ENCODE assay signal across 17 cellular contexts in genomic region chr14:49512571-49512970, GRCh38.
"Had no signal": no experiment of that assay in that cellular context is flagged by ENCODE, and none has a peak within 500 bp of the region (broad histone marks: within the 10 kb centered on the region; RNA-seq: fewer than 3 reads in every experiment).

No MANE protein-coding gene starts in this region.

- H3K36me3 ChIP-seq: ascending aorta, cardiac muscle cell, esophagus squamous epithelium, pancreas, sigmoid colon, vagina had no signal

- H3K9me3 Mint-ChIP-seq: activated T-helper 1 cell treated with anti-CD3 and anti-CD28 coated beads, Interleukin-12 subunit alpha, Interleukin-12 subunit beta, Interleukin-2, Interleukin-4 antibody, amounts not matched to agents 30 ng/mL and 10 ng/mL and 1 ng/mL, durations not matched to agents 14 hours and 24 hours and 36 hours; stimulated activated effector memory CD8-positive, alpha-beta T cell treated with anti-CD3 and anti-CD28 coated beads, Interleukin-12 subunit alpha, Interleukin-12 subunit beta, amount 100 ng/mL, for 72 hours had no signal

- H3K9me3 ChIP-seq: ascending aorta, esophagus squamous epithelium, pancreas, vagina had no signal

- H3K27ac ChIP-seq: ascending aorta, cardiac muscle cell, esophagus squamous epithelium, pancreas, sigmoid colon, vagina had no signal

- H3K4me3 Mint-ChIP-seq: activated CD4-positive, alpha-beta T cell treated with anti-CD3 and anti-CD28 coated beads, Interleukin-2, amount 10 ng/mL, durations not matched to agents 24 days and 14 days; activated T-helper 1 cell treated with anti-CD3 and anti-CD28 coated beads, Interleukin-12 subunit alpha, Interleukin-12 subunit beta, Interleukin-2, Interleukin-4 antibody, amounts not matched to agents 30 ng/mL and 10 ng/mL and 1 ng/mL, durations not matched to agents 14 hours and 24 hours and 36 hours; neural crest cell; stimulated activated effector memory CD8-positive, alpha-beta T cell treated with anti-CD3 and anti-CD28 coated beads, Interleukin-12 subunit alpha, Interleukin-12 subunit beta, amount 100 ng/mL, for 72 hours; T-helper 17 cell had no signal

- H3K36me3 Mint-ChIP-seq: stimulated activated effector memory CD8-positive, alpha-beta T cell treated with anti-CD3 and anti-CD28 coated beads, Interleukin-12 subunit alpha, Interleukin-12 subunit beta, amount 100 ng/mL, for 72 hours had no signal

- H3K4me1 ChIP-seq: ascending aorta, pancreas, sigmoid colon, vagina had no signal

- H3K4me3 ChIP-seq: ascending aorta, cardiac muscle cell, esophagus squamous epithelium, pancreas, sigmoid colon, vagina had no signal

- H3K27me3 ChIP-seq: ascending aorta, cardiac muscle cell, pancreas, sigmoid colon, vagina had no signal

- FAIRE-seq: endometrium, pancreas had no signal

- H3K27me3 Mint-ChIP-seq: T-helper 17 cell had no signal

- H3K27ac Mint-ChIP-seq: activated CD4-positive, alpha-beta T cell treated with anti-CD3 and anti-CD28 coated beads, Interleukin-2, amount 10 ng/mL, durations not matched to agents 24 days and 14 days; activated T-helper 1 cell treated with anti-CD3 and anti-CD28 coated beads, Interleukin-12 subunit alpha, Interleukin-12 subunit beta, Interleukin-2, Interleukin-4 antibody, amounts not matched to agents 30 ng/mL and 10 ng/mL and 1 ng/mL, durations not matched to agents 14 hours and 24 hours and 36 hours; stimulated activated effector memory CD8-positive, alpha-beta T cell treated with anti-CD3 and anti-CD28 coated beads, Interleukin-12 subunit alpha, Interleukin-12 subunit beta, amount 100 ng/mL, for 72 hours; T-helper 17 cell had no signal

- ATAC-seq: left ventricle myocardium superior, T-helper 17 cell had no signal

- H3K4me1 Mint-ChIP-seq: activated CD4-positive, alpha-beta T cell treated with anti-CD3 and anti-CD28 coated beads, Interleukin-2, amount 10 ng/mL, durations not matched to agents 24 days and 14 days; neural crest cell; stimulated activated effector memory CD8-positive, alpha-beta T cell treated with anti-CD3 and anti-CD28 coated beads, Interleukin-12 subunit alpha, Interleukin-12 subunit beta, amount 100 ng/mL, for 72 hours; T-helper 17 cell had no signal

- DNase-seq: activated CD4-positive, alpha-beta T cell treated with anti-CD3 and anti-CD28 coated beads, Interleukin-2, amount 10 ng/mL, durations not matched to agents 24 days and 14 days; activated CD4-positive, CD25-positive, alpha-beta regulatory T cell; activated naive CD4-positive, alpha-beta T cell treated with Interleukin-2 at 50 U/mL for 16 hours; esophagus squamous epithelium; left ventricle myocardium superior; pancreas; sigmoid colon; stimulated activated CD4-positive, alpha-beta T cell treated with anti-CD3 and anti-CD28 coated beads, Interleukin-12 subunit alpha, Interleukin-12 subunit beta, amount 100 ng/mL, for 4 hours; stimulated activated CD4-positive, alpha-beta T cell treated with anti-CD3 and anti-CD28 coated beads, Interleukin-2, amount 100 ng/mL, for 24 hours; T-helper 17 cell had no signal
